In the genomic region with DNA sequence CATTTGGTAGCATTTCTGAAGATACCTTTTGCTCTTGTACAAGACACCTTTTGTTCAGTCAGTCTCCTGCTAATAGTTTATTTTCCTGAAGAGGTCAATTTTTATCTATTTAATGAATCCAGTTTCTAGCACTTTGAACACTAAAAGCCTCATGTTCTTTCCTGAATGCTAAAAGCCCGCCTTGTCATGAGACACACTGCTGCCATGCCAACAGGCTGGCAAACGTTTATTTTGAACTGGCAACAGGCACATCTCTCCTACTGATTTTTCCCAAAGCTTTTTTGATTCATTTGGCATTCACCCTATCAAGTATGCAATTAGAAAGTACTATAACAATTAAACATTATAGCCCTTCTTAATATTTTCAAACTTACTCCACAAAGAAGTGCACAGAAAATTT, we compare ENCODE assay signal across 19 cellular contexts.
DNase-seq lines count a peak whose midpoint lies in the region; TF ChIP-seq lines count a peak whose summit lies in the region.
"Had no signal": no experiment of that assay in that cellular context is flagged by ENCODE, and none has a peak within 500 bp of the region (broad histone marks: within the 10 kb centered on the region; RNA-seq: fewer than 3 reads in every experiment).

No MANE protein-coding gene starts in this region.

- no peak overlapping the region for H3K4me3 ChIP-seq in coronary artery
- H3K4me3 ChIP-seq: BLaER1 treated with 17β-estradiol and CSF1 and Interleukin-3, amounts not matched to agents 10 nM and 100 nM; SJSA1 had no signal

- TF ChIP-seq CTCF in coronary artery (IDR thresholded peaks at IDR 0.05), result no peak
- no peak for TF ChIP-seq CTCF in GM10266 (IDR thresholded peaks at IDR 0.05; ENCODE audit: control insufficient read depth, insufficient read depth, low read depth, missing control alignments)

- DNase-seq in COLO829 (ENCODE audit: low spot score) (peak; percentile 10), NCI-H1048 (lab: John Stamatoyannopoulos, UW) (peak; percentile 36), SK-MEL-5 (ENCODE audit: low read depth, low spot score) (peak; percentile 23), medulla oblongata (ENCODE audit: extremely low spot score) (peak; percentile 51), NCI-H187 (lab: John Stamatoyannopoulos, UW) (no peak), coronary artery (ENCODE audit: low spot score) (no peak), GM10266 (ENCODE audit: extremely low spot score) (no peak), NCI-H510A (lab: John Stamatoyannopoulos, UW) (no peak)
- DNase-seq: CD4-positive, alpha-beta memory T cell; EL; GF-D8; NCI-H2107; NCI-H2227 treated with DMSO at 0.1 percent for 48 hours; NCI-H524; OCI-M1; SW 1271; T-helper 17 cell had no signal

- no peak overlapping the region for H3K27ac ChIP-seq in coronary artery
- H3K27ac ChIP-seq: BLaER1 treated with 17β-estradiol and CSF1 and Interleukin-3, amounts not matched to agents 10 nM and 100 nM; SJSA1 had no signal

- in situ Hi-C loops in SK-MEL-5 (cut with HindIII; ENCODE audit: low pct_unique_long_range_greater_than_20kb, low sequenced_read_pairs), result no loop called here

Comparison
In these comparisons a context has a peak if more than half of its experiments do, and no peak if none do; other contexts are left out.
1. DNase-seq: peak in COLO829 (single experiment), NCI-H1048 (single experiment), SK-MEL-5 (single experiment) and medulla oblongata (single experiment); none in NCI-H187 (0 of 2), coronary artery (single experiment), GM10266 (single experiment) and NCI-H510A (single experiment).